1 cellular context compared by ENCODE assay signal in genomic region chr6:118894425-118895240, GRCh38.
TF ChIP-seq lines count a peak whose summit lies in the region.

No MANE protein-coding gene starts in this region.

TF ChIP-seq in HepG2, 621 proteins besides CTCF, POLR2A, EP300 and RAD21 (continued from another document):
- peak; percentile 69 for TF ChIP-seq HNRNPLL (IDR thresholded peaks at IDR 0.05; ENCODE audit: low read depth, low read length, poor library complexity, severe bottlenecking)
- no peak for TF ChIP-seq CREB3 (CRISPR knock-in tag; IDR thresholded peaks at IDR 0.05)
- no peak for TF ChIP-seq ZNF775 (CRISPR knock-in tag; IDR thresholded peaks at IDR 0.05; ENCODE audit: borderline replicate concordance)
- TF ChIP-seq ZNF501 (CRISPR knock-in tag; IDR thresholded peaks at IDR 0.05), result peak; percentile 75
- TF ChIP-seq ASH2L (IDR thresholded peaks at IDR 0.05; ENCODE audit: insufficient read length, low read depth, low read length), result peak; percentile 95
- no peak for TF ChIP-seq PRDM4 (CRISPR knock-in tag; IDR thresholded peaks at IDR 0.05; ENCODE audit: borderline replicate concordance)
- TF ChIP-seq ZNF326 (CRISPR knock-in tag; IDR thresholded peaks at IDR 0.05; ENCODE audit: borderline replicate concordance), result no peak
- TF ChIP-seq MYNN (CRISPR knock-in tag; IDR thresholded peaks at IDR 0.05; ENCODE audit: low read depth), result no peak
- no peak for TF ChIP-seq ZBTB33 (CRISPR knock-in tag; IDR thresholded peaks at IDR 0.05)
- no peak for TF ChIP-seq TCF12 (IDR thresholded peaks at IDR 0.05)
- no peak for TF ChIP-seq TCF12 (CRISPR knock-in tag; IDR thresholded peaks at IDR 0.05)
- peak; percentile 52; the same call in 1 of the 2 replicates for TF ChIP-seq ZNF761 (CRISPR knock-in tag; conservative IDR thresholded peaks at IDR 0.05)
- peak; percentile 45 for TF ChIP-seq ZNF232 (CRISPR knock-in tag; IDR thresholded peaks at IDR 0.05; ENCODE audit: borderline replicate concordance)
- no peak for TF ChIP-seq RXRB (CRISPR knock-in tag; IDR thresholded peaks at IDR 0.05; ENCODE audit: borderline replicate concordance)
- TF ChIP-seq SMARCE1 (IDR thresholded peaks at IDR 0.05; ENCODE audit: borderline replicate concordance), result no peak
- no peak for TF ChIP-seq ZNF12 (CRISPR knock-in tag; IDR thresholded peaks at IDR 0.05)
- 0 out of 2 replicates have a peak, but pooled peaks have one; percentile 68 for TF ChIP-seq ZNF20 (CRISPR knock-in tag; IDR thresholded peaks at IDR 0.05)
- TF ChIP-seq ZNF30 (CRISPR knock-in tag; IDR thresholded peaks at IDR 0.05), result peak; percentile 80; the same call in 1 of the 2 replicates
- TF ChIP-seq SPEN (CRISPR knock-in tag; IDR thresholded peaks at IDR 0.05; ENCODE audit: low read depth), result peak; percentile 36; the same call in 1 of the 2 replicates
- no peak for TF ChIP-seq TERF1 (CRISPR knock-in tag; IDR thresholded peaks at IDR 0.05)
- TF ChIP-seq ZMYM2 (CRISPR knock-in tag; IDR thresholded peaks at IDR 0.05), result no peak
- TF ChIP-seq RORA (CRISPR knock-in tag; IDR thresholded peaks at IDR 0.05), result no peak
- TF ChIP-seq ZNF430 (CRISPR knock-in tag; IDR thresholded peaks at IDR 0.05), result peak; percentile 38; the same call in 1 of the 2 replicates
- no peak for TF ChIP-seq DNMT3B (CRISPR knock-in tag; conservative IDR thresholded peaks at IDR 0.05)
- TF ChIP-seq SAP130 (CRISPR knock-in tag; IDR thresholded peaks at IDR 0.05; ENCODE audit: low read depth), result peak; percentile 1
- no peak for TF ChIP-seq YEATS2 (CRISPR knock-in tag; IDR thresholded peaks at IDR 0.05; ENCODE audit: borderline replicate concordance)
- peak; percentile 39; the same call in 1 of the 2 replicates for TF ChIP-seq PAX8 (CRISPR knock-in tag; IDR thresholded peaks at IDR 0.05; ENCODE audit: borderline replicate concordance)
- no peak; the same call in 1 of the 2 replicates for TF ChIP-seq ZNF670 (CRISPR knock-in tag; IDR thresholded peaks at IDR 0.05; ENCODE audit: borderline replicate concordance)
- no peak for TF ChIP-seq ZC3H4 (CRISPR knock-in tag; IDR thresholded peaks at IDR 0.05; ENCODE audit: borderline replicate concordance)
- no peak for TF ChIP-seq GATAD1 (CRISPR knock-in tag; IDR thresholded peaks at IDR 0.05)
- TF ChIP-seq GABPA (IDR thresholded peaks at IDR 0.05; ENCODE audit: low read depth, low read length), result no peak
- no peak for TF ChIP-seq GABPA (CRISPR knock-in tag; IDR thresholded peaks at IDR 0.05; ENCODE audit: low read depth)
- no peak for TF ChIP-seq TBL1XR1 (IDR thresholded peaks at IDR 0.05; ENCODE audit: borderline replicate concordance, low read length, partially characterized antibody)
- no peak for TF ChIP-seq FOXO1 (CRISPR knock-in tag; IDR thresholded peaks at IDR 0.05)
